32 cellular contexts compared by ENCODE assay signal in the genomic region with DNA sequence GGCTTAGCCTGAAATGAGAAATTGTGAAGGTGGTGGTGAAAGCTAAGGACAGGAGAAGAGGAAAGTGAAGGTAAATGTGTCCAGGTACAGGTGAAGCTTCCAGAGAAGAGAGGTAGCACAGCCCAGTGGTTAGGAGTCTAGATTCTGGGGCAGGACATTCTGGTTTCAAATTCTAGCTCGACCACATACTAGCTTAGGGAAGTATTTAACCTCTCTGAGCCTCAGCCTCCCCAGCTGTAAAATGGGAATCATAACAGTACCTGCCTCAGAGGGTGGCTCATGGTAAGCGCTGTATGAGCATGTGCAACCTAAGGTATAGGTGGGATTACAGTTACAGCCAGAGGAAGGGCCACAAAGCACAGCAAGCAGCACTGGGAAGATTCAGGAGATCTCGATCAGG. TPM values are rescaled to one million over a fixed set of nuclear protein-coding genes. Genes with fewer than 3 reads are reported as not detected.
DNase-seq lines count a peak whose midpoint lies in the region; ATAC-seq, FAIRE-seq and TF ChIP-seq lines count a peak whose summit lies in the region.
"Had no signal": no experiment of that assay in that cellular context is flagged by ENCODE, and none has a peak within 500 bp of the region (broad histone marks: within the 10 kb centered on the region; RNA-seq: fewer than 3 reads in every experiment).

No MANE protein-coding gene starts in this region.

- H2AFZ ChIP-seq in PC-9 = no peak overlapping the region

- POLR2A ChIA-PET in PC-9 (lab: Charles Lee; ENCODE audit: unreplicated experiment) = no interaction called here

- no TSS peak for BruUV-seq in PC-9 (replicated peaks; lab: Mats Ljungman, UMichigan)

- H3K36me3 ChIP-seq in PC-9 (ENCODE audit: low read depth) = no peaks in the 10 kb centered on the region
- no peaks in the 10 kb centered on the region for H3K36me3 ChIP-seq in lower lobe of right lung

- FAIRE-seq in HTR-8/SVneo (lab: Jason Lieb, UNC) = no peak
- FAIRE-seq: endometrium, GM18507 had no signal

- H3K27me3 ChIP-seq in PC-9 (ENCODE audit: insufficient read depth, low read depth) (no peaks in the 10 kb centered on the region), lower lobe of right lung (ENCODE audit: low read depth) (no peaks in the 10 kb centered on the region)

- H3K4me1 Mint-ChIP-seq in chondrocyte (ENCODE audit: low read depth) = peaks cover 56% of the 10 kb centered on the region
- H3K4me1 Mint-ChIP-seq in activated T-helper 17 cell treated with anti-CD3 and anti-CD28 coated beads, Interleukin-2, amount 50 U/mL, for 72 hours = no peaks in the 10 kb centered on the region
- H3K4me1 Mint-ChIP-seq: B cell; stimulated activated memory B cell treated with anti-CD40 and anti-IgM and Interleukin-4, amounts not matched to agents 10 μg/mL and 1 μg/mL and 100 μg/mL, for 72 hours had no signal

- H3K9me3 ChIP-seq in PC-9 (ENCODE audit: insufficient read depth, low read depth) = no peaks in the 10 kb centered on the region
- no peaks in the 10 kb centered on the region for H3K9me3 ChIP-seq in lower lobe of right lung
- H3K9me3 ChIP-seq: psoas muscle had no signal

- H3K27me3 Mint-ChIP-seq in chondrocyte (ENCODE audit: low read depth) = no peaks in the 10 kb centered on the region
- peaks cover 14% of the 10 kb centered on the region for H3K27me3 Mint-ChIP-seq in activated T-helper 17 cell treated with anti-CD3 and anti-CD28 coated beads, Interleukin-2, amount 50 U/mL, for 72 hours

- no peaks in the 10 kb centered on the region for H3K36me3 Mint-ChIP-seq in chondrocyte (ENCODE audit: low read depth)
- no peaks in the 10 kb centered on the region for H3K36me3 Mint-ChIP-seq in activated T-helper 17 cell treated with anti-CD3 and anti-CD28 coated beads, Interleukin-2, amount 50 U/mL, for 72 hours (ENCODE audit: low read depth)
- H3K36me3 Mint-ChIP-seq: CD8-positive, alpha-beta T cell; naive thymus-derived CD4-positive, alpha-beta T cell; stimulated activated memory B cell treated with anti-CD40 and anti-IgM and Interleukin-4, amounts not matched to agents 10 μg/mL and 1 μg/mL and 100 μg/mL, for 72 hours had no signal

- H3K4me3 ChIP-seq in PC-9 (no peak overlapping the region), lower lobe of right lung (no peak overlapping the region)
- H3K4me3 ChIP-seq: psoas muscle had no signal

- no peaks in the 10 kb centered on the region for H4K20me1 ChIP-seq in PC-9 (ENCODE audit: insufficient read depth)

- H3K27ac Mint-ChIP-seq in chondrocyte (ENCODE audit: unreplicated experiment) = peak overlapping the region; percentile 100
- no peak overlapping the region for H3K27ac Mint-ChIP-seq in activated T-helper 17 cell treated with anti-CD3 and anti-CD28 coated beads, Interleukin-2, amount 50 U/mL, for 72 hours
- H3K27ac Mint-ChIP-seq: B cell; CD8-positive, alpha-beta T cell; naive thymus-derived CD4-positive, alpha-beta T cell; stimulated activated memory B cell treated with anti-CD40 and anti-IgM and Interleukin-4, amounts not matched to agents 10 μg/mL and 1 μg/mL and 100 μg/mL, for 72 hours had no signal

- H3K79me2 ChIP-seq in PC-9 (ENCODE audit: low read depth) = no peaks in the 10 kb centered on the region

- no peak overlapping the region for H3K4me3 Mint-ChIP-seq in chondrocyte (ENCODE audit: unreplicated experiment)
- H3K4me3 Mint-ChIP-seq in activated T-helper 17 cell treated with anti-CD3 and anti-CD28 coated beads, Interleukin-2, amount 50 U/mL, for 72 hours = no peak overlapping the region
- H3K4me3 Mint-ChIP-seq: B cell; CD8-positive, alpha-beta T cell; naive thymus-derived CD4-positive, alpha-beta T cell; stimulated activated memory B cell treated with anti-CD40 and anti-IgM and Interleukin-4, amounts not matched to agents 10 μg/mL and 1 μg/mL and 100 μg/mL, for 72 hours had no signal

- H3K4me1 ChIP-seq in PC-9 (replicated peaks; ENCODE audit: insufficient read depth) (peaks cover 12% of the 10 kb centered on the region), lower lobe of right lung (peaks cover 24% of the 10 kb centered on the region)
- H3K4me1 ChIP-seq: psoas muscle had no signal

- no peak for TF ChIP-seq CTCF in PC-9 (conservative IDR thresholded peaks at IDR 0.05)
- no peak for TF ChIP-seq CTCF in chondrocyte (IDR thresholded peaks at IDR 0.05)
- no peak for TF ChIP-seq CTCF in lower lobe of right lung (IDR thresholded peaks at IDR 0.05)

- H3K27ac ChIP-seq in PC-9 = peak overlapping the region; percentile 73; the same call in 1 of the 2 replicates
- peak overlapping the region; percentile 72 for H3K27ac ChIP-seq in lower lobe of right lung
- peak overlapping the region; percentile 88 for H3K27ac ChIP-seq in temporal lobe (ENCODE audit: low read depth, low read length)

- no peak overlapping the region for H3K4me2 ChIP-seq in PC-9

- no peaks in the 10 kb centered on the region for H3K9me3 Mint-ChIP-seq in chondrocyte (ENCODE audit: low read depth)
- H3K9me3 Mint-ChIP-seq in activated T-helper 17 cell treated with anti-CD3 and anti-CD28 coated beads, Interleukin-2, amount 50 U/mL, for 72 hours = no peaks in the 10 kb centered on the region
- H3K9me3 Mint-ChIP-seq: CD8-positive, alpha-beta T cell; naive thymus-derived CD4-positive, alpha-beta T cell; stimulated activated memory B cell treated with anti-CD40 and anti-IgM and Interleukin-4, amounts not matched to agents 10 μg/mL and 1 μg/mL and 100 μg/mL, for 72 hours had no signal

- no peaks in the 10 kb centered on the region for H3K9me2 ChIP-seq in PC-9 (ENCODE audit: insufficient read depth)

- intact Hi-C loops in PC-9 (cut with micrococcal nuclease; ENCODE audit: unreplicated experiment) = no loop called here
- intact Hi-C loops in lower lobe of right lung (cut with DNase I) = no loop called here

- ATAC-seq in lower lobe of right lung = no peak
- no peak for ATAC-seq in activated T-helper 17 cell treated with anti-CD3 and anti-CD28 coated beads, Interleukin-2, amount 50 U/mL, for 72 hours (replicated peaks)
- ATAC-seq: CD8-positive, alpha-beta T cell; naive thymus-derived CD4-positive, alpha-beta T cell; psoas muscle; stimulated activated memory B cell treated with anti-CD40 and anti-IgM and Interleukin-4, amounts not matched to agents 10 μg/mL and 1 μg/mL and 100 μg/mL, for 72 hours had no signal

- H3F3A ChIP-seq in PC-9 (ENCODE audit: insufficient read depth, low read depth) = peaks cover 3% of the 10 kb centered on the region

- DNase-seq in PC-9 (no peak), chondrocyte (ENCODE audit: low spot score) (no peak), lower lobe of right lung (no peak), pons (ENCODE audit: low spot score) (no peak), ecto neural progenitor cell (ENCODE audit: low spot score) (no peak), HTR-8/SVneo (ENCODE audit: insufficient read length, low spot score) (no peak)
- DNase-seq: ACHN; activated CD4-positive, alpha-beta T cell treated with anti-CD3 and anti-CD28 coated beads, Interleukin-2, amount 50 U/mL, for 48 hours; activated CD4-positive, CD25-positive, alpha-beta regulatory T cell treated with anti-CD3 and anti-CD28 coated beads, Interleukin-2, amount 50 U/mL, for 72 hours; activated T-cell treated with anti-CD3 and anti-CD28 coated beads, Interleukin-2, amount 50 U/mL, for 48 hours; CD8-positive, alpha-beta T cell; central memory CD4-positive, alpha-beta T cell; dermis blood vessel endothelial cell; EL; H7; left ventricle myocardium superior; MV-4-11; naive thymus-derived CD4-positive, alpha-beta T cell; NCI-H1436; NCI-H2081; NCI-H2227 treated with DMSO at 0.1 percent for 48 hours; NCI-H526; NK-92 treated with Interleukin-12 subunit alpha and Interleukin-12 subunit beta, amount 100 ng/mL, for 24 hours; psoas muscle had no signal

- CTCF ChIA-PET in PC-9 (lab: Charles Lee) = no interaction called here

RNA-seq across cellular contexts. Expression of a gene that starts 55.2 kb away (rescaled TPM):
- total RNA-seq in PC-9 (2021) (88.5 and 101 TPM in 2 replicates), chondrocyte (10.9 to 85.4 TPM (median 82.9 TPM) in 3 replicates), lower lobe of right lung (55.7 TPM), temporal lobe (49.2 TPM)
- total RNA-seq in activated T-helper 17 cell treated with anti-CD3 and anti-CD28 coated beads, Interleukin-2, amount 50 U/mL, for 72 hours = under 1 TPM in 1 of 2 donors, not detected in 1; 0.64 TPM
- total RNA-seq: B cell; LHCN-M2; T-helper 1 cell treated with Interleukin-12 subunit alpha and Interleukin-12 subunit beta and Interleukin-4 antibody, amounts not matched to agents 30 ng/mL and 1 ng/mL, for 36 hours had no signal
